ENCODE assay signal across 8 cellular contexts in the genomic region with DNA sequence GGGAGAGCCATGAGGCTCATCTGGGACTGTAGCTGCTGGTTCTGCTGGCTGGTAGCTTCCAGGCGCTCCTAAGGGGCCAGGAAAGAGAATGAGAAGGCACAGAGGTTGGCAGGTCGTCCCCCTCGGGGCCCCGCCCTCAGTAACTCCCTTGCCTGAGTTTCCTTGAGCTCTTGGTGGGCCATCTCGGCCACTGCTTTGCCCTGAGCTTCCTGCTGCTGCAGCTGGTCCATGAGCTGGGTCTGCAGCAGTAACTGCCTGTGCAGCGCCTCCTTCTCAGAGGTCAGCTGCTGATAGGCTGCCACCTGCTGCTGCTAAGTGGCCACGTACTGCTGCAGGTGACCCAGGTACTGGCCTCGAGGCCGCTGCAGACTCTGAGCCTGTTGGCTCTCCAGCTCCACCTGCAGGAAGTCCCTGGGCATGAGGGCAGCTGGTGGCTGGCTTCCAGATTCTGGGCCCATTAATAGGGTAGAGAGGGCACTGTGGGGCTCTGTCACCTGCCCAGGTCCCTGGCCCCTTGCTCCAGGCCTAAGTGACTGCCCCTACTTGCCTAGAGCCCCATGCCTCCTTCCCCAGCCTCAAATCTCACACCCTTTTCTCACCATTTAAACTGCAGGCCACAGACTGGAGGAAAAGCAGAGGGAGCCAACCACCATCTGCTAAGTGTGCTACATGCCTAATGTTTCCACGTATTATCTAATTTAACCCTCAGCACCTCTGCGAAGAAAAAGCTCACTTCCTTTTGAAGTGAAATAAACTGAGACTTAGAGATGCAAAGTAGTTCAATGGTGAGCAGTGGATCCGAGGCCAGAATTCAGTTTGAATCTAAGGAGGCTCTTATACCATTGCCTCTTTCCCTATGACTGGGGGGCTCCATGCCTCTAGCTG. TPM values are rescaled to one million over a fixed set of nuclear protein-coding genes. Genes with fewer than 3 reads are reported as not detected.
DNase-seq lines count a peak whose midpoint lies in the region; ATAC-seq, FAIRE-seq and TF ChIP-seq lines count a peak whose summit lies in the region.

No MANE protein-coding gene starts in this region.

- H3K36me3 ChIP-seq in pancreas = no peaks in the 10 kb centered on the region

- H3K4ac ChIP-seq in H9 (ENCODE audit: low read depth, low read length) = no peak overlapping the region

- H3K79me2 ChIP-seq in H9 (ENCODE audit: insufficient read depth, low read length) = no peaks in the 10 kb centered on the region

- H3K27me3 ChIP-seq in H9 (ENCODE audit: insufficient read depth, low read length) = no peaks in the 10 kb centered on the region
- no peaks in the 10 kb centered on the region for H3K27me3 ChIP-seq in pancreas

- peak overlapping the region in 1 of 7 donors; percentile 45 for H3K27ac Mint-ChIP-seq in CD14-positive monocyte
- no peak overlapping the region for H3K27ac Mint-ChIP-seq in H9

- H2AK5ac ChIP-seq in H9 (ENCODE audit: insufficient read length, low read length) = no peak overlapping the region

- H3K4me2 ChIP-seq in H9 (ENCODE audit: insufficient read depth, insufficient read length, low read length) = no peak overlapping the region

- H3K4me1 ChIP-seq in H9 (ENCODE audit: insufficient read depth, low read length) (no peaks in the 10 kb centered on the region), pancreas (no peaks in the 10 kb centered on the region)

- H2BK120ac ChIP-seq in H9 (ENCODE audit: low read depth, low read length, poor library complexity, severe bottlenecking) = no peak overlapping the region

- H3K23ac ChIP-seq in H9 (ENCODE audit: insufficient read length, low read depth, low read length) = no peak overlapping the region

- no peaks in the 10 kb centered on the region for H4K20me1 ChIP-seq in H9 (ENCODE audit: control insufficient read depth, insufficient read depth, insufficient read length)

- no peak overlapping the region for H4K91ac ChIP-seq in H9 (ENCODE audit: insufficient read length, low read depth, low read length)

- FAIRE-seq in pancreas (lab: Jason Lieb, UNC) = no peak

- H3K27ac ChIP-seq in H9 (ENCODE audit: insufficient read length, low read depth, low read length) (no peak overlapping the region), pancreas (peak overlapping the region; percentile 58 to 73 (median 67))

- H3K36me3 Mint-ChIP-seq in CD14-positive monocyte = no peaks in the 10 kb centered on the region
- no peaks in the 10 kb centered on the region for H3K36me3 Mint-ChIP-seq in H9 (ENCODE audit: insufficient read depth in 1 of 3, low read depth in 3 of 3)

- H4K5ac ChIP-seq in H9 (ENCODE audit: insufficient read length, low read depth, low read length) = no peak overlapping the region

- no peak overlapping the region for H2BK20ac ChIP-seq in H9 (ENCODE audit: low read depth, low read length, poor library complexity, severe bottlenecking)

- peaks cover 0 to 6% (median 2%) of the 10 kb centered on the region in 3 donors for H3K27me3 Mint-ChIP-seq in CD14-positive monocyte (ENCODE audit: low read depth in 3 of 3)
- H3K27me3 Mint-ChIP-seq in H9 (ENCODE audit: low read depth) = peaks cover 16% of the 10 kb centered on the region

- no peak overlapping the region for H4K8ac ChIP-seq in H9 (replicated peaks; ENCODE audit: insufficient read length, low read depth, low read length)

- H3K56ac ChIP-seq in H9 (ENCODE audit: insufficient read length, low read depth, low read length) = no peak overlapping the region

- no peak overlapping the region for H3T11ph ChIP-seq in H9 (ENCODE audit: low read length)

- H2BK5ac ChIP-seq in H9 (ENCODE audit: insufficient read length, low read length) = no peak overlapping the region

- H2BK12ac ChIP-seq in H9 (ENCODE audit: insufficient read length, low read depth, low read length) = no peak overlapping the region

- no CpG with 5 or more reads among the region's 12 CpGs for WGBS in H9 (ENCODE audit: extremely low coverage, insufficient read length, low lambda C conversion rate)
- WGBS in pancreas, 2 donors = 14 to 19% methylated on average over 12 of the region's 12 CpGs

- peak overlapping the region in 1 of 2 donors; percentile 57 for H3K4me3 Mint-ChIP-seq in CD14-positive monocyte
- peak overlapping the region; percentile 11 to 36; a peak in 2 of 5 replicates for H3K4me3 Mint-ChIP-seq in H9

- H3K18ac ChIP-seq in H9 (ENCODE audit: insufficient read length, low read depth, low read length) = no peak overlapping the region

- H3K14ac ChIP-seq in H9 (ENCODE audit: insufficient read depth, low read length) = no peak overlapping the region

- no peak overlapping the region for H2AFZ ChIP-seq in H9 (ENCODE audit: low read length)

- peak; percentile 89 to 96 (median 94) for ATAC-seq in pancreas
- no peak for ATAC-seq in HG02870 (IDR thresholded peaks at IDR 0.05; ENCODE audit: unreplicated experiment)
- ATAC-seq in HG03039 (IDR thresholded peaks at IDR 0.05; ENCODE audit: unreplicated experiment) = no peak

- H3K23me2 ChIP-seq in H9 (ENCODE audit: insufficient read length, low read depth, low read length, poor library complexity, severe bottlenecking) = no peaks in the 10 kb centered on the region

- H3K9ac ChIP-seq in H9 (ENCODE audit: extremely low read depth, insufficient read length, low read length) = no peak overlapping the region

- H3K4me3 ChIP-seq in fibroblast of the aortic adventitia (ENCODE audit: low read depth, low read length) (no peak overlapping the region), pancreas (peak overlapping the region; percentile 34 to 52 (median 39))

- H3K79me1 ChIP-seq in H9 (ENCODE audit: insufficient read depth, low read depth, low read length, poor library complexity, severe bottlenecking) = no peaks in the 10 kb centered on the region

- H3K4me1 Mint-ChIP-seq in CD14-positive monocyte (peaks cover 6% of the 10 kb centered on the region), H9 (peaks cover 11 to 12% of the 10 kb centered on the region in 2 experiments)

- H3K9me3 Mint-ChIP-seq in CD14-positive monocyte = peaks cover 0 to 2% (median 0%) of the 10 kb centered on the region in 7 donors
- H3K9me3 Mint-ChIP-seq in H9 = no peaks in the 10 kb centered on the region

- DNase-seq in CD14-positive monocyte (ENCODE audit: low spot score) = peak; percentile 52
- DNase-seq in H9 = peak; percentile 97
- peak; percentile 85 for DNase-seq in NCI-H748 (lab: John Stamatoyannopoulos, UW; ENCODE audit: unreplicated experiment)
- peak; percentile 45 for DNase-seq in activated T-cell treated with anti-CD3 and anti-CD28 coated beads for 48 hours (ENCODE audit: low read depth)
- peak; percentile 7 for DNase-seq in fibroblast of the aortic adventitia (ENCODE audit: low read depth)
- DNase-seq in pancreas = peak; percentile 90 to 98 (median 94)

- H2BK15ac ChIP-seq in H9 (ENCODE audit: low read depth, low read length) = no peak overlapping the region

- TF ChIP-seq CTCF in CD14-positive monocyte (IDR thresholded peaks at IDR 0.05) (peak; percentile 79), H9 (conservative IDR thresholded peaks at IDR 0.05) (peak; percentile 91), fibroblast of the aortic adventitia (IDR thresholded peaks at IDR 0.05; ENCODE audit: insufficient read depth, low read length) (peak; percentile 58), pancreas (IDR thresholded peaks at IDR 0.05) (peak; percentile 81 to 93 (median 87))

- intact Hi-C loops in CD14-positive monocyte (cut with micrococcal nuclease) (no loop called here), pancreas (cut with DNase I) (loop anchor here in 1 of 3 donors (5.0 kb wide), 1 partner anchor 76 kb away; no protein-coding TSS in a partner anchor)

- H3K9me3 ChIP-seq in H9 (ENCODE audit: control insufficient read depth, low read depth, low read length) (no peaks in the 10 kb centered on the region), pancreas (no peaks in the 10 kb centered on the region)

RNA-seq across cellular contexts. Expression of gene VPS33B, which starts 10.8 kb away (rescaled TPM):
- 1 to 10 TPM; 4.0 to 4.8 TPM for polyA plus RNA-seq in CD14-positive monocyte
- total RNA-seq in H9 (2021) = 16.3 and 21.1 TPM in 2 replicates
- 5.3 and 31.2 TPM in 2 replicates for total RNA-seq in fibroblast of the aortic adventitia (ENCODE audit: low replicate concordance)
- 1 to 10 TPM; 4.2 to 8.8 (median 5.9) TPM for total RNA-seq in pancreas
- polyA plus RNA-seq in pancreas = 10 to 100 TPM; 11.6 to 18.9 TPM

RNA-seq across cellular contexts. Expression of gene PRC1, which starts 38.8 kb away (rescaled TPM):
- 1 to 10 TPM; 1.6 to 2.0 TPM for polyA plus RNA-seq in CD14-positive monocyte
- 70.5 and 75.7 TPM in 2 replicates for total RNA-seq in H9 (2021)
- 10.7 and 109 TPM in 2 replicates for total RNA-seq in fibroblast of the aortic adventitia (ENCODE audit: low replicate concordance)
- total RNA-seq in pancreas = 1 to 10 TPM; 3.9 to 5.8 (median 4.8) TPM
- 10 to 100 TPM in 1 of 2 donors, 1 to 10 TPM in 1; 5.1 to 12.7 TPM for polyA plus RNA-seq in pancreas

Comparison
In these comparisons a context has a peak if more than half of its experiments do, and no peak if none do; other contexts are left out.
1. DNase-seq: peak in every context shown above with its lines; median percentile 97 in H9; 94 in pancreas; 85 in NCI-H748; 52 in CD14-positive monocyte; 45 in activated T-cell treated with anti-CD3 and anti-CD28 coated beads for 48 hours; 7 in fibroblast of the aortic adventitia.
2. ATAC-seq: peak in pancreas (4 of 4); none in HG02870 (single experiment) and HG03039 (single experiment).
3. Peak in every context shown above with its lines, with median percentiles within 50 percentile points of each other: CTCF ChIP-seq.